In genomic region chr9:27528278-27528885, GRCh38 we compare ENCODE assay signal across 8 cellular contexts. TPM values are rescaled to one million over a fixed set of nuclear protein-coding genes. Genes with fewer than 3 reads are reported as not detected.
DNase-seq lines count a peak whose midpoint lies in the region; ATAC-seq, FAIRE-seq and TF ChIP-seq lines count a peak whose summit lies in the region.

No MANE protein-coding gene starts in this region.

- H3K36me3 Mint-ChIP-seq in CD8-positive, alpha-beta memory T cell: peaks cover 0 to 2% (median 0%) of the 10 kb centered on the region in 3 donors
- H3K36me3 Mint-ChIP-seq in IgD-negative memory B cell: no peaks in the 10 kb centered on the region

- peak overlapping the region; percentile 19 for H3K9ac ChIP-seq in endothelial cell of umbilical vein (replicated peaks; ENCODE audit: extremely low read depth, insufficient read depth, low read length)

- H3K9me3 Mint-ChIP-seq in CD8-positive, alpha-beta memory T cell: no peaks in the 10 kb centered on the region
- H3K9me3 Mint-ChIP-seq in IgD-negative memory B cell: no peaks in the 10 kb centered on the region

- H4K20me1 ChIP-seq in endothelial cell of umbilical vein (replicated peaks; ENCODE audit: control insufficient read depth, extremely low read depth, insufficient read depth, low read length): no peaks in the 10 kb centered on the region

- H3K4me1 Mint-ChIP-seq in CD8-positive, alpha-beta memory T cell: peaks cover 7 to 15% (median 10%) of the 10 kb centered on the region in 3 donors
- H3K4me1 Mint-ChIP-seq in IgD-negative memory B cell: peaks cover 25 to 40% (median 27%) of the 10 kb centered on the region in 3 donors

- peak overlapping the region; percentile 32 for H2AFZ ChIP-seq in endothelial cell of umbilical vein (ENCODE audit: low read depth, low read length)

- no peaks in the 10 kb centered on the region for H3K79me2 ChIP-seq in endothelial cell of umbilical vein (ENCODE audit: control insufficient read depth, insufficient read depth, low read length)

- H3K9me1 ChIP-seq in endothelial cell of umbilical vein (replicated peaks; ENCODE audit: control insufficient read depth, extremely low read depth, insufficient read depth, low read length): no peaks in the 10 kb centered on the region

- H3K4me3 ChIP-seq in CD8-positive, alpha-beta memory T cell (ENCODE audit: low read length): peak overlapping the region; percentile 74
- peak overlapping the region; percentile 32 to 44 (median 32) for H3K4me3 ChIP-seq in endothelial cell of umbilical vein (replicated peaks in 1 of 3; ENCODE audit: insufficient read depth in 1 of 3, low read depth in 1 of 3, low read length in 3 of 3)

- H3K27me3 ChIP-seq in CD8-positive, alpha-beta memory T cell (ENCODE audit: insufficient read depth, low read length, poor library complexity, severe bottlenecking): no peaks in the 10 kb centered on the region
- peaks cover 19 to 40% of the 10 kb centered on the region in 2 experiments for H3K27me3 ChIP-seq in endothelial cell of umbilical vein (ENCODE audit: control insufficient read depth in 2 of 2, insufficient read depth in 2 of 2, low read length in 2 of 2)

- no peaks in the 10 kb centered on the region for H3K36me3 ChIP-seq in CD8-positive, alpha-beta memory T cell (ENCODE audit: insufficient read depth, low read length)
- H3K36me3 ChIP-seq in endothelial cell of umbilical vein (ENCODE audit: control insufficient read depth in 2 of 2, extremely low read depth in 1 of 2, insufficient read depth in 2 of 2, low read length in 2 of 2): no peaks in the 10 kb centered on the region

- H3K9me3 ChIP-seq in CD8-positive, alpha-beta memory T cell (ENCODE audit: low read length): no peaks in the 10 kb centered on the region
- H3K9me3 ChIP-seq in endothelial cell of umbilical vein (replicated peaks; ENCODE audit: control insufficient read depth, insufficient read depth, low read length): no peaks in the 10 kb centered on the region

- peak overlapping the region; percentile 83 for H3K4me2 ChIP-seq in endothelial cell of umbilical vein (ENCODE audit: insufficient read depth, low read length)

- dilution Hi-C loops in endothelial cell of umbilical vein (cut with MboI; ENCODE audit: extremely low pct_ligation_motif_present, low sequenced_read_pairs): no loop called here

- no peak for TF ChIP-seq POLR2A in endothelial cell of umbilical vein (IDR thresholded peaks at IDR 0.05; ENCODE audit: low read depth, low read length)

- peak; percentile 12 to 56 (median 43) for DNase-seq in CD8-positive, alpha-beta memory T cell
- peak; percentile 77 for DNase-seq in activated CD8-positive, alpha-beta memory T cell treated with anti-CD3 and anti-CD28 coated beads, Interleukin-2, amount 50 U/mL, for 48 hours
- DNase-seq in endothelial cell of umbilical vein (ENCODE audit: low read depth, low spot score) (peak; percentile 6), mesenteric fat pad (ENCODE audit: low spot score) (peak; percentile 92), NOMO-1 treated with dmso at 0.1 percent for 144 hours (lab: John Stamatoyannopoulos, UW; ENCODE audit: unreplicated experiment) (no peak)
- peak; percentile 30 to 45 for DNase-seq in stimulated activated CD8-positive, alpha-beta memory T cell treated with anti-CD3 and anti-CD28 coated beads, Interleukin-2, amount 100 ng/mL, for 48 hours (ENCODE audit: low read depth in 2 of 2)

- CTCF ChIA-PET in CD8-positive, alpha-beta memory T cell (lab: Charles Lee): no interaction called here
- CTCF ChIA-PET in endothelial cell of umbilical vein (lab: Charles Lee): interaction anchor here (4.5 kb wide), 1 partner anchor 196 kb away, joined by 38 read pairs; no protein-coding TSS in a partner anchor

- peak overlapping the region in 7 of 8 donors; percentile 41 to 86 (median 77) for H3K27ac Mint-ChIP-seq in CD8-positive, alpha-beta memory T cell
- peak overlapping the region; percentile 46 to 93 (median 91) for H3K27ac Mint-ChIP-seq in IgD-negative memory B cell

- no peak for FAIRE-seq in endothelial cell of umbilical vein (lab: Jason Lieb, UNC)

- intact Hi-C loops in endothelial cell of umbilical vein (cut with micrococcal nuclease): no loop called here

- BruUV-seq in endothelial cell of umbilical vein (replicated peaks; lab: Mats Ljungman, UMichigan): no TSS peak

- H3K27me3 Mint-ChIP-seq in CD8-positive, alpha-beta memory T cell: no peaks in the 10 kb centered on the region
- H3K27me3 Mint-ChIP-seq in IgD-negative memory B cell: no peaks in the 10 kb centered on the region

- peaks cover 7% of the 10 kb centered on the region for H3K4me1 ChIP-seq in CD8-positive, alpha-beta memory T cell (ENCODE audit: insufficient read depth, low read length)
- peaks cover 9% of the 10 kb centered on the region for H3K4me1 ChIP-seq in endothelial cell of umbilical vein (ENCODE audit: control insufficient read depth, extremely low read depth, insufficient read depth, low read length)

- peak; percentile 59 for ATAC-seq in GM21515 (IDR thresholded peaks at IDR 0.05; ENCODE audit: unreplicated experiment)

- H3K27ac ChIP-seq in CD8-positive, alpha-beta memory T cell (ENCODE audit: low read depth, low read length): peak overlapping the region; percentile 26
- no peak overlapping the region for H3K27ac ChIP-seq in endothelial cell of umbilical vein (ENCODE audit: insufficient read depth, low read depth, low read length)

- peak overlapping the region; percentile 86 to 95 (median 90) for H3K4me3 Mint-ChIP-seq in CD8-positive, alpha-beta memory T cell
- H3K4me3 Mint-ChIP-seq in IgD-negative memory B cell: peak overlapping the region; percentile 87 to 98 (median 97)

- POLR2A ChIA-PET in CD8-positive, alpha-beta memory T cell (lab: Charles Lee): no interaction called here
- POLR2A ChIA-PET in endothelial cell of umbilical vein (lab: Charles Lee): no interaction called here

- no peak for TF ChIP-seq CTCF in endothelial cell of umbilical vein (IDR thresholded peaks at IDR 0.05; ENCODE audit: extremely low read depth in 1 of 2, insufficient read depth in 1 of 2, low read depth in 1 of 2, low read length in 2 of 2)

TF ChIP-seq in endothelial cell of umbilical vein, 7 proteins besides CTCF, POLR2A, EP300 and RAD21:
- no peak for TF ChIP-seq POLR2AphosphoS5 (IDR thresholded peaks at IDR 0.05; ENCODE audit: insufficient read depth, low read depth, low read length)
- no peak for TF ChIP-seq FOS (IDR thresholded peaks at IDR 0.05; ENCODE audit: borderline replicate concordance, insufficient read depth, low read length)
- TF ChIP-seq MYC (IDR thresholded peaks at IDR 0.05; ENCODE audit: low read depth, low read length): no peak
- no peak for TF ChIP-seq JUN (IDR thresholded peaks at IDR 0.05; ENCODE audit: borderline replicate concordance, insufficient read depth, insufficient read length, low read depth)
- no peak for TF ChIP-seq EZH2 (IDR thresholded peaks at IDR 0.05; ENCODE audit: borderline replicate concordance, low read depth, low read length, severe bottlenecking)
- TF ChIP-seq GATA2 (IDR thresholded peaks at IDR 0.05; ENCODE audit: insufficient read depth, insufficient read length, low read depth, low read length): no peak
- TF ChIP-seq MAX (IDR thresholded peaks at IDR 0.05; ENCODE audit: insufficient read depth, insufficient read length): no peak

RNA-seq across cellular contexts. Expression of gene MOB3B, which starts 1.2 kb away (rescaled TPM):
- under 1 TPM; 0.20 to 0.29 TPM for total RNA-seq in CD8-positive, alpha-beta memory T cell
- polyA plus RNA-seq in CD8-positive, alpha-beta memory T cell: 0.07 TPM
- polyA plus RNA-seq in IgD-negative memory B cell: 7.1 TPM
- not detected in 2 replicates for total RNA-seq in endothelial cell of umbilical vein
- 0.03 TPM in 2 replicates for polyA plus RNA-seq in endothelial cell of umbilical vein
- polyA plus RNA-seq in endothelial cell of umbilical vein (2011; cell fraction: cytosol; rRNA removed): 0.01 TPM in 1 of 2 replicates, not detected in the other
- polyA plus RNA-seq in endothelial cell of umbilical vein (2011; cell fraction: nucleus; rRNA removed): 0.16 and 0.17 TPM in 2 replicates
- polyA plus RNA-seq in endothelial cell of umbilical vein (2012): 0.03 TPM in 1 of 2 replicates, not detected in the other
- 0.05 and 0.17 TPM in 2 replicates for polyA minus RNA-seq in endothelial cell of umbilical vein
- 8.6 TPM for polyA minus RNA-seq in endothelial cell of umbilical vein (2011; cell fraction: cytosol; rRNA and poly(A)+ RNA removed)
- polyA minus RNA-seq in endothelial cell of umbilical vein (2011; cell fraction: nucleus; rRNA and poly(A)+ RNA removed): 0.10 and 0.14 TPM in 2 replicates
- 3.8 TPM for total RNA-seq in mesenteric fat pad

RNA-seq across cellular contexts. Expression of gene IFNK, which starts 4.3 kb away (rescaled TPM):
- total RNA-seq in CD8-positive, alpha-beta memory T cell: not detected
- not detected for polyA plus RNA-seq in CD8-positive, alpha-beta memory T cell
- not detected for polyA plus RNA-seq in IgD-negative memory B cell
- not detected in 2 replicates for total RNA-seq in endothelial cell of umbilical vein
- not detected in 2 replicates for polyA plus RNA-seq in endothelial cell of umbilical vein
- not detected in 2 replicates for polyA plus RNA-seq in endothelial cell of umbilical vein (2011; cell fraction: cytosol; rRNA removed)
- polyA plus RNA-seq in endothelial cell of umbilical vein (2011; cell fraction: nucleus; rRNA removed): not detected in 2 replicates
- polyA plus RNA-seq in endothelial cell of umbilical vein (2012): not detected in 2 replicates
- not detected in 2 replicates for polyA minus RNA-seq in endothelial cell of umbilical vein
- not detected for polyA minus RNA-seq in endothelial cell of umbilical vein (2011; cell fraction: cytosol; rRNA and poly(A)+ RNA removed)
- not detected in 2 replicates for polyA minus RNA-seq in endothelial cell of umbilical vein (2011; cell fraction: nucleus; rRNA and poly(A)+ RNA removed)
- not detected for total RNA-seq in mesenteric fat pad

RNA-seq across cellular contexts. Expression of gene C9orf72, which starts 44.9 kb away (rescaled TPM):
- 1 to 10 TPM; 3.9 to 5.5 TPM for total RNA-seq in CD8-positive, alpha-beta memory T cell
- 6.3 TPM for polyA plus RNA-seq in CD8-positive, alpha-beta memory T cell
- polyA plus RNA-seq in IgD-negative memory B cell: 15.3 TPM
- total RNA-seq in endothelial cell of umbilical vein: 7.3 and 8.7 TPM in 2 replicates
- polyA plus RNA-seq in endothelial cell of umbilical vein: 2.1 and 2.7 TPM in 2 replicates
- 2.2 and 2.8 TPM in 2 replicates for polyA plus RNA-seq in endothelial cell of umbilical vein (2011; cell fraction: cytosol; rRNA removed)
- polyA plus RNA-seq in endothelial cell of umbilical vein (2011; cell fraction: nucleus; rRNA removed): 9.7 and 14.5 TPM in 2 replicates
- polyA plus RNA-seq in endothelial cell of umbilical vein (2012): 6.9 and 11.8 TPM in 2 replicates
- 5.6 and 7.7 TPM in 2 replicates for polyA minus RNA-seq in endothelial cell of umbilical vein
- polyA minus RNA-seq in endothelial cell of umbilical vein (2011; cell fraction: cytosol; rRNA and poly(A)+ RNA removed): 2.3 TPM
- polyA minus RNA-seq in endothelial cell of umbilical vein (2011; cell fraction: nucleus; rRNA and poly(A)+ RNA removed): 11.8 and 19.5 TPM in 2 replicates
- 24.6 TPM for total RNA-seq in mesenteric fat pad
